ENCODE assay signal across 2 cellular contexts in genomic region chr10:35492387-35493195, GRCh38.
A peak's percentile ranks its signal among the peaks of the same experiment; 100 is the strongest.
TF ChIP-seq lines count a peak whose summit lies in the region.

No MANE protein-coding gene starts in this region.

TF ChIP-seq in HEK293, 187 proteins besides CTCF, POLR2A, EP300 and RAD21 (continued from another document):
- TF ChIP-seq ZNF280C (tag by site-specific recombination; IDR thresholded peaks at IDR 0.05) (no peak), HOXC10 (CRISPR knock-in tag; IDR thresholded peaks at IDR 0.05) (no peak), ZNF214 (tag by site-specific recombination; IDR thresholded peaks at IDR 0.05; ENCODE audit: borderline replicate concordance) (no peak), ZNF555 (tag by site-specific recombination; conservative IDR thresholded peaks at IDR 0.05) (no peak), ZNF132 (tag by site-specific recombination; IDR thresholded peaks at IDR 0.05; ENCODE audit: borderline replicate concordance) (no peak), ZNF398 (tag by site-specific recombination; IDR thresholded peaks at IDR 0.05) (peak; percentile 59), ZNF549 (tag by site-specific recombination; IDR thresholded peaks at IDR 0.05) (no peak), ZNF488 (tag by site-specific recombination; IDR thresholded peaks at IDR 0.05) (no peak), ZFHX2 (tag by site-specific recombination; conservative IDR thresholded peaks at IDR 0.05) (no peak)

TF ChIP-seq in WTC11, 78 proteins besides CTCF, POLR2A, EP300 and RAD21 (continued from another document):
- TF ChIP-seq E2F5 (CRISPR knock-in tag; IDR thresholded peaks at IDR 0.05) = no peak
- no peak for TF ChIP-seq STAT6 (CRISPR knock-in tag; conservative IDR thresholded peaks at IDR 0.05; ENCODE audit: low read depth)
- no peak for TF ChIP-seq NFATC4 (CRISPR knock-in tag; IDR thresholded peaks at IDR 0.05)
- TF ChIP-seq ETV6 (CRISPR knock-in tag; IDR thresholded peaks at IDR 0.05) = no peak
- TF ChIP-seq HMGA2 (CRISPR knock-in tag; IDR thresholded peaks at IDR 0.05) = no peak
- TF ChIP-seq FOXK1 (CRISPR knock-in tag; IDR thresholded peaks at IDR 0.05) = no peak
- no peak for TF ChIP-seq PRRX2 (CRISPR knock-in tag; IDR thresholded peaks at IDR 0.05)
- TF ChIP-seq TEAD4 (CRISPR knock-in tag; IDR thresholded peaks at IDR 0.05) = no peak
- TF ChIP-seq TCF7 (CRISPR knock-in tag; IDR thresholded peaks at IDR 0.05; ENCODE audit: low read depth) = no peak
- no peak for TF ChIP-seq ZNF263 (CRISPR knock-in tag; IDR thresholded peaks at IDR 0.05; ENCODE audit: low read depth)
